ENCODE assay signal across 8 cellular contexts in genomic region chr9:20684035-20684864, GRCh38. TPM values are rescaled to one million over a fixed set of nuclear protein-coding genes. Genes with fewer than 3 reads are reported as not detected.
A peak's percentile ranks its signal among the peaks of the same experiment; 100 is the strongest.
DNase-seq lines count a peak whose midpoint lies in the region; ATAC-seq and TF ChIP-seq lines count a peak whose summit lies in the region.

A gene with protein sequence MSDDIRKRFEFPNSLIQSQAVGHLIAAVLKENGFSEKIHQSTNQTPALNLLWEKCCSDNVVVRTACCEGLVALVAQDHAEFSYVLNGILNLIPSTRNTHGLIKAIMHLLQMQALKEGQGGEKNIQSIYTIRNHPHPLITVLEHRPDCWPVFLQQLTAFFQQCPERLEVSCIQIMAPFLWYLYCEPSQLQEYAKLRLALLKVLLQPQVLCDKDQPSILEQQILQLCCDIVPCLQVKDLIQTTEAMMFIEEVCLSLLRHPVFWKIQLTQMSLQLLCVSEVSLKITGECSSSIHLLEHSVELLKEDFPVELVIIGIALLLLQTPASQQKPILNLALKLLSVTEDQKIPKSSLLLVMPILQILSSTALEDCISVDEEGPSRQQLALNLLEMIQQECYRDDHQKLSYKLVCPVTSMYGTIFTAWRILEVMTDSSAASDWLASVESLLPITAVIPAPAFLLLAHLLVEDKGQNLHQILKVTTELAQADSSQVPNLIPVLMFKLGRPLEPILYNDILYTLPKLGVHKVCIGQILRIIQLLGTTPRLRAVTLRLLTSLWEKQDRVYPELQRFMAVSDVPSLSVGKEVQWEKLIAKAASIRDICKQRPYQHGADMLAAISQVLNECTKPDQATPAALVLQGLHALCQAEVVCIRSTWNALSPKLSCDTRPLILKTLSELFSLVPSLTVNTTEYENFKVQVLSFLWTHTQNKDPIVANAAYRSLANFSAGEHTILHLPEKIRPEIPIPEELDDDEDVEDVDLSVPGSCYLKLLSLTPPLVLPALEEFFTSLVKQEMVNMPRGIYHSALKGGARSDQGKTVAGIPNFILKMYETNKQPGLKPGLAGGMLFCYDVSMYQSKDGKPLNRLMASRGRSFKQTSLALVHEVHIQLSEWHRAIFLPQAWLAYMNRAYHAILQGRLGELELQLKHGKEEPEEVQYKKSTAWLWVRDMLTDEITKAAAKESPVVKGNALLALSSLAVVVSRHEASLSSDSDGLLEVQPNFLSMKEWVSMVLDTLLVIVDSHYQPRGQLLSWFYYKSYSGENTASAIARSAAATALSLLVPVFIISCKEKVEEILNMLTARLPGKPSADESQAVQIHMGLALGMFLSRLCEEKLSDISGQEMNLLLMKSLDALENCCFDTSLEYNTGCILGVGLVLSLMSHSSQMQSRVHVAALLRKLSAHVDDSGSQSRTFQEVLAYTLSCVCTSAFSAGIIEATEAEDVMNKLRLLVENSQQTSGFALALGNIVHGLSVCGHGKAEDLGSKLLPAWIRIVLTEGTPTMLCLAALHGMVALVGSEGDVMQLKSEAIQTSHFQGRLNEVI (N-terminal part only) (plus strand): TSS chr9:20684259. CDS start chr9:20715354, 31,095 bp downstream.

- TF ChIP-seq CTCF in Peyer's patch (IDR thresholded peaks at IDR 0.05) (peak in 2 of 6 experiments; percentile 1 to 12), fibroblast of mammary gland (conservative IDR thresholded peaks at IDR 0.05; ENCODE audit: control insufficient read depth, insufficient read depth, low read depth, low read length) (no peak), natural killer cell (IDR thresholded peaks at IDR 0.05) (no peak)

- peaks cover 13% of the 10 kb centered on the region for H3K4me1 Mint-ChIP-seq in activated T-helper 17 cell treated with anti-CD3 and anti-CD28 coated beads, Interleukin-2, amount 50 U/mL, for 72 hours
- peaks cover 15 to 17% of the 10 kb centered on the region in 2 donors for H3K4me1 Mint-ChIP-seq in natural killer cell

- no peaks in the 10 kb centered on the region for H3K36me3 Mint-ChIP-seq in activated T-helper 17 cell treated with anti-CD3 and anti-CD28 coated beads, Interleukin-2, amount 50 U/mL, for 72 hours (ENCODE audit: low read depth)
- no peaks in the 10 kb centered on the region for H3K36me3 Mint-ChIP-seq in natural killer cell

- H3K27ac Mint-ChIP-seq in activated T-helper 17 cell treated with anti-CD3 and anti-CD28 coated beads, Interleukin-2, amount 50 U/mL, for 72 hours, result peak within 1 kb of the TSS; percentile 87
- peak within 1 kb of the TSS; percentile 64 to 79 for H3K27ac Mint-ChIP-seq in natural killer cell

- TF ChIP-seq POLR2A in Peyer's patch (IDR thresholded peaks at IDR 0.05), result peak; percentile 96

- DNase-seq in DMS153 treated with DMSO at 0.1 percent for 48 hours (lab: John Stamatoyannopoulos, UW; ENCODE audit: unreplicated experiment), result peak; percentile 81
- DNase-seq in Jurkat, Clone E6-1 (ENCODE audit: low read depth, low spot score), result peak; percentile 89
- peak; percentile 93 to 98 (median 97) for DNase-seq in Peyer's patch
- peak; percentile 89 for DNase-seq in fibroblast of mammary gland (ENCODE audit: low read depth)
- peak; percentile 96 for DNase-seq in natural killer cell
- DNase-seq in stimulated activated naive CD4-positive, alpha-beta T cell treated with Interleukin-2 at 50 U/mL for 16 hours (lab: John Stamatoyannopoulos, UW), result peak; percentile 94

- peak; percentile 97 for ATAC-seq in GM21619 (IDR thresholded peaks at IDR 0.05; ENCODE audit: unreplicated experiment)
- peak; percentile 97 for ATAC-seq in activated T-helper 17 cell treated with anti-CD3 and anti-CD28 coated beads, Interleukin-2, amount 50 U/mL, for 72 hours (replicated peaks)
- peak; percentile 98 to 99 (median 98) for ATAC-seq in natural killer cell

- H3K9me3 ChIP-seq in Peyer's patch, result no peaks in the 10 kb centered on the region

- H3K4me1 ChIP-seq in Peyer's patch, result peaks cover 0 to 10% (median 0%) of the 10 kb centered on the region in 4 donors

- H3K36me3 ChIP-seq in Peyer's patch, result no peaks in the 10 kb centered on the region

- H3K27me3 ChIP-seq in Peyer's patch, result no peaks in the 10 kb centered on the region

- no peaks in the 10 kb centered on the region for H3K9me3 Mint-ChIP-seq in activated T-helper 17 cell treated with anti-CD3 and anti-CD28 coated beads, Interleukin-2, amount 50 U/mL, for 72 hours
- no peaks in the 10 kb centered on the region for H3K9me3 Mint-ChIP-seq in natural killer cell

- peak within 1 kb of the TSS; percentile 85 to 95 (median 90) for H3K27ac ChIP-seq in Peyer's patch

- intact Hi-C loops in natural killer cell (cut with micrococcal nuclease), result loop anchor here (1.0 kb wide), 1 partner anchor 61 kb away; no protein-coding TSS in a partner anchor

- peak within 1 kb of the TSS; percentile 88 for H3K4me3 ChIP-seq in Jurkat, Clone E6-1 (ENCODE audit: low read length)
- H3K4me3 ChIP-seq in Peyer's patch (peak within 1 kb of the TSS; percentile 79 to 96 (median 90)), fibroblast of mammary gland (ENCODE audit: control insufficient read depth, low read depth, low read length) (peak within 1 kb of the TSS; percentile 80)

- H3K4me3 Mint-ChIP-seq in activated T-helper 17 cell treated with anti-CD3 and anti-CD28 coated beads, Interleukin-2, amount 50 U/mL, for 72 hours, result peak within 1 kb of the TSS; percentile 87
- peak within 1 kb of the TSS; percentile 88 for H3K4me3 Mint-ChIP-seq in natural killer cell

- no peaks in the 10 kb centered on the region for H3K27me3 Mint-ChIP-seq in activated T-helper 17 cell treated with anti-CD3 and anti-CD28 coated beads, Interleukin-2, amount 50 U/mL, for 72 hours
- no peaks in the 10 kb centered on the region for H3K27me3 Mint-ChIP-seq in natural killer cell (ENCODE audit: low read depth in 2 of 2)

RNA-seq across cellular contexts. Expression of the gene that starts here (rescaled TPM):
- 24.8 TPM for polyA plus RNA-seq in Jurkat, Clone E6-1 (2012; ENCODE audit: insufficient read depth, insufficient read length)
- total RNA-seq in Peyer's patch (10 to 100 TPM; 19.4 to 42.1 (median 28.7) TPM), natural killer cell (10 to 100 TPM; 15.1 to 27.6 (median 18.8) TPM)
- total RNA-seq in activated T-helper 17 cell treated with anti-CD3 and anti-CD28 coated beads, Interleukin-2, amount 50 U/mL, for 72 hours, result 10 to 100 TPM; 21.6 to 33.8 TPM

Comparison
In these comparisons a context has a peak if more than half of its experiments do, and no peak if none do; other contexts are left out.
1. Peak in every context shown above with its lines: DNase-seq, ATAC-seq, H3K4me3 ChIP-seq and H3K27ac ChIP-seq.